Comparison of ENCODE assay signal across 1 cellular context in the genomic region with DNA sequence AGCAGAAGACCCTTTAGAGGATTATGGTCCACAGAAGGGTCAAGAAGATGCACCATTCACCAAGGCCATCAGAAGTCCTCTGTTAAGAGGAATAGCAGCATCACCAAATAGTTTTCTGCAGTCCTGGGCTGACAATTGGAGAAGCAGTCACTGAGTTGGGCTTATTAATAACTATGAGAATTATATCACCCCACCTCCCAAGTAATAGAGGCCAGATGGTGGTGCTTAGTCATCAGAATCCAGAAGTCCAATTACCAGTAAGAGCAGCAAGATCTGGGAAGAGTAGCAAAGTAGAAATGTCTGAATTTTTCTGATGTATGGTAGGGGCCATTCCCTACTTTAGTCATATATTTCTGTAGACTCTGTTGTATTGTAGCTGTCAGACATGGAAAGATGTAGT.
TF ChIP-seq lines count a peak whose summit lies in the region.

No MANE protein-coding gene starts in this region.

TF ChIP-seq in SK-N-SH, 30 proteins besides CTCF, POLR2A, EP300 and RAD21 (continued from another document):
- TF ChIP-seq MEF2A (IDR thresholded peaks at IDR 0.05; ENCODE audit: borderline replicate concordance, low read depth) (no peak), RCOR1 (IDR thresholded peaks at IDR 0.05; ENCODE audit: low read length) (no peak), POLR2AphosphoS5 (IDR thresholded peaks at IDR 0.05; ENCODE audit: low read depth, low read length) (no peak), FOXM1 (IDR thresholded peaks at IDR 0.05; ENCODE audit: low read depth) (no peak)
